ENCODE assay signal across 8 cellular contexts in genomic region chr4:81472249-81473085, GRCh38. TPM values are rescaled to one million over a fixed set of nuclear protein-coding genes. Genes with fewer than 3 reads are reported as not detected.
DNase-seq lines count a peak whose midpoint lies in the region; ATAC-seq lines count a peak whose summit lies in the region.

No MANE protein-coding gene starts in this region.

- H3K79me1 ChIP-seq in trophoblast cell (ENCODE audit: low read length) = no peaks in the 10 kb centered on the region

- H3K27me3 Mint-ChIP-seq in activated naive CD4-positive, alpha-beta T cell treated with anti-CD3 and anti-CD28 coated beads for 36 hours (ENCODE audit: low read depth) = no peaks in the 10 kb centered on the region

- H3K27ac ChIP-seq in BLaER1 treated with 17β-estradiol and CSF1 and Interleukin-3, amounts not matched to agents 10 nM and 100 nM = peak overlapping the region; percentile 80 to 99 (median 86)
- no peak overlapping the region for H3K27ac ChIP-seq in trophoblast cell (ENCODE audit: low read depth, low read length)

- peaks cover 0 to 31% (median 10%) of the 10 kb centered on the region in 11 experiments; a peak in 10 of 22 replicates for H4K20me1 ChIP-seq in BLaER1 treated with 17β-estradiol and CSF1 and Interleukin-3, amounts not matched to agents 10 nM and 100 nM

- H3K27ac Mint-ChIP-seq in activated naive CD4-positive, alpha-beta T cell treated with anti-CD3 and anti-CD28 coated beads for 36 hours = peak overlapping the region; percentile 91

- H3K79me2 ChIP-seq in trophoblast cell (ENCODE audit: control insufficient read depth, insufficient read depth, low read length, poor library complexity) = no peaks in the 10 kb centered on the region

- peaks cover 31 to 53% (median 41%) of the 10 kb centered on the region in 10 experiments for H3K4me1 ChIP-seq in BLaER1 treated with 17β-estradiol and CSF1 and Interleukin-3, amounts not matched to agents 10 nM and 100 nM
- peaks cover 8 to 12% of the 10 kb centered on the region in 2 experiments for H3K4me1 ChIP-seq in trophoblast cell (ENCODE audit: control insufficient read depth in 1 of 2, insufficient read depth in 2 of 2, low read length in 2 of 2)

- no CpG with 5 or more reads among the region's 12 CpGs for WGBS in trophoblast cell (ENCODE audit: extremely low coverage, insufficient coverage, insufficient read length)

- H4K91ac ChIP-seq in trophoblast cell (ENCODE audit: low read depth, low read length) = no peak overlapping the region

- no peak overlapping the region for H3K14ac ChIP-seq in trophoblast cell (ENCODE audit: low read length)

- ATAC-seq in GM18873 (IDR thresholded peaks at IDR 0.05; ENCODE audit: low FRiP score, unreplicated experiment) = peak; percentile 58
- ATAC-seq in HG03108 (IDR thresholded peaks at IDR 0.05; ENCODE audit: unreplicated experiment) = peak; percentile 55
- ATAC-seq in Right ventricle myocardium superior (ENCODE audit: poor library complexity) = peak; percentile 44

- H4K12ac ChIP-seq in trophoblast cell (ENCODE audit: low read depth, low read length) = no peak overlapping the region

- H3K9me3 ChIP-seq in BLaER1 treated with 17β-estradiol and CSF1 and Interleukin-3, amounts not matched to agents 10 nM and 100 nM (replicated peaks in 1 of 11) = peaks cover 0 to 16% (median 9%) of the 10 kb centered on the region in 11 experiments; a peak in 13 of 22 replicates
- peaks cover 3% of the 10 kb centered on the region for H3K9me3 ChIP-seq in trophoblast cell (ENCODE audit: insufficient read depth, low read depth, low read length)

- H4K8ac ChIP-seq in trophoblast cell (ENCODE audit: low read depth, low read length) = no peak overlapping the region

- H3K36me3 ChIP-seq in BLaER1 treated with 17β-estradiol and CSF1 and Interleukin-3, amounts not matched to agents 10 nM and 100 nM = no peaks in the 10 kb centered on the region
- no peaks in the 10 kb centered on the region for H3K36me3 ChIP-seq in trophoblast cell (ENCODE audit: control insufficient read depth in 1 of 2, insufficient read depth in 2 of 2, low read length in 2 of 2)

- no peaks in the 10 kb centered on the region for H3K9me3 Mint-ChIP-seq in activated naive CD4-positive, alpha-beta T cell treated with anti-CD3 and anti-CD28 coated beads for 36 hours

- H2AFZ ChIP-seq in trophoblast cell (ENCODE audit: insufficient read depth, low read length, poor library complexity) = no peak overlapping the region

- no peak overlapping the region for H2AK5ac ChIP-seq in trophoblast cell (ENCODE audit: low read length)

- intact Hi-C loops in activated naive CD4-positive, alpha-beta T cell treated with anti-CD3 and anti-CD28 coated beads for 36 hours (cut with micrococcal nuclease) = loop anchor here (1.0 to 5.0 kb wide), 5 partner anchors 20 to 960 kb away; partner anchors contain the start of genes ENOPH1, HNRNPD and HNRNPDL
- intact Hi-C loops in Right ventricle myocardium superior (cut with DNase I) = no loop called here

- H3K4me3 ChIP-seq in BLaER1 treated with 17β-estradiol and CSF1 and Interleukin-3, amounts not matched to agents 10 nM and 100 nM = peak overlapping the region; percentile 79 to 96 (median 91)
- peak overlapping the region; percentile 66 for H3K4me3 ChIP-seq in trophoblast cell (ENCODE audit: low read depth, low read length)

- no peak overlapping the region for H3K23ac ChIP-seq in trophoblast cell (ENCODE audit: low read length)

- no peak overlapping the region for H3K18ac ChIP-seq in trophoblast cell (ENCODE audit: low read length)

- H2BK5ac ChIP-seq in trophoblast cell (ENCODE audit: low read depth, low read length, poor library complexity) = no peak overlapping the region

- DNase-seq in NCI-H510A treated with DMSO at 0.1 percent for 48 hours (lab: John Stamatoyannopoulos, UW) = peak; percentile 62
- peak; percentile 44 for DNase-seq in activated naive CD4-positive, alpha-beta T cell treated with anti-CD3 and anti-CD28 coated beads for 36 hours
- peak; percentile 47 for DNase-seq in Right ventricle myocardium superior
- peak; percentile 44 to 68 for DNase-seq in trophoblast cell
- DNase-seq in LoVo (ENCODE audit: low spot score) = no peak

- peak overlapping the region; percentile 86 for H3K4me3 Mint-ChIP-seq in activated naive CD4-positive, alpha-beta T cell treated with anti-CD3 and anti-CD28 coated beads for 36 hours

- peak overlapping the region; percentile 83 to 100 (median 90) for H3K9ac ChIP-seq in BLaER1 treated with 17β-estradiol and CSF1 and Interleukin-3, amounts not matched to agents 10 nM and 100 nM
- H3K9ac ChIP-seq in trophoblast cell (ENCODE audit: low read length) = no peak overlapping the region

- H2BK120ac ChIP-seq in trophoblast cell (ENCODE audit: insufficient read depth, low read length, poor library complexity) = no peak overlapping the region

- no peak overlapping the region for H2BK12ac ChIP-seq in trophoblast cell (ENCODE audit: low read length)

- CTCF ChIA-PET in activated naive CD4-positive, alpha-beta T cell treated with anti-CD3 and anti-CD28 coated beads for 36 hours (lab: Charles Lee) = interaction anchor here (0.9 to 2.4 kb wide), 8 partner anchors 9 to 796 kb away, joined by 3 to 13 read pairs (median 4); no protein-coding TSS in a partner anchor

- no peaks in the 10 kb centered on the region for H3K36me3 Mint-ChIP-seq in activated naive CD4-positive, alpha-beta T cell treated with anti-CD3 and anti-CD28 coated beads for 36 hours (ENCODE audit: low read depth)

- no peaks in the 10 kb centered on the region for H3K27me3 ChIP-seq in BLaER1 treated with 17β-estradiol and CSF1 and Interleukin-3, amounts not matched to agents 10 nM and 100 nM
- no peaks in the 10 kb centered on the region for H3K27me3 ChIP-seq in trophoblast cell (ENCODE audit: insufficient read depth, low read length)

- H3K4ac ChIP-seq in trophoblast cell (ENCODE audit: low read depth, low read length) = no peak overlapping the region

- peak overlapping the region; percentile 80 to 97 (median 92) for H3K4me2 ChIP-seq in BLaER1 treated with 17β-estradiol and CSF1 and Interleukin-3, amounts not matched to agents 10 nM and 100 nM
- peak overlapping the region; percentile 97 for H3K4me2 ChIP-seq in trophoblast cell (ENCODE audit: low read length)

- peaks cover 30% of the 10 kb centered on the region for H3K4me1 Mint-ChIP-seq in activated naive CD4-positive, alpha-beta T cell treated with anti-CD3 and anti-CD28 coated beads for 36 hours (ENCODE audit: low read depth)

RNA-seq across cellular contexts. Expression of gene RASGEF1B, which starts 0.8 kb away (rescaled TPM):
- 1 to 10 TPM; 6.5 to 6.7 TPM for total RNA-seq in activated naive CD4-positive, alpha-beta T cell treated with anti-CD3 and anti-CD28 coated beads for 36 hours
- total RNA-seq in Right ventricle myocardium superior = 3.3 TPM
- polyA plus RNA-seq in trophoblast cell (2013) = 2.0 and 2.3 TPM in 2 replicates
